ENCODE assay signal across 28 cellular contexts in genomic region chr1:22179197-22179803, GRCh38. TPM values are rescaled to one million over a fixed set of nuclear protein-coding genes. Genes with fewer than 3 reads are reported as not detected.
"Had no signal": no experiment of that assay in that cellular context is flagged by ENCODE, and none has a peak within 500 bp of the region (broad histone marks: within the 10 kb centered on the region; RNA-seq: fewer than 3 reads in every experiment).

No MANE protein-coding gene starts in this region.

- ATAC-seq: activated CD8-positive, alpha-beta T cell treated with anti-CD3 and anti-CD28 coated beads, Interleukin-2, amount 10 ng/mL, durations not matched to agents 7 days and 5 days; activated naive CD8-positive, alpha-beta T cell treated with anti-CD3 and anti-CD28 coated beads, Interleukin-2, amount 50 U/mL, for 24 hours; PC-3 had no signal

- H3K9me3 Mint-ChIP-seq: activated CD4-positive, alpha-beta T cell treated with anti-CD3 and anti-CD28 coated beads, Interleukin-2, amount 10 ng/mL, durations not matched to agents 24 days and 14 days; activated naive CD4-positive, alpha-beta T cell treated with anti-CD3 and anti-CD28 coated beads, Interleukin-2, amount 10 ng/mL, durations not matched to agents 7 days and 5 days; activated naive CD8-positive, alpha-beta T cell treated with anti-CD3 and anti-CD28 coated beads, Interleukin-2, amount 50 U/mL, for 24 hours; activated T-cell treated with anti-CD3 and anti-CD28 coated beads, Interleukin-2, amount 50 U/mL, for 24 hours had no signal

- H3K27ac ChIP-seq: Peyer's patch, WERI-Rb-1 had no signal

- H3K9me3 ChIP-seq: Peyer's patch had no signal

- H3K36me3 Mint-ChIP-seq: activated naive CD4-positive, alpha-beta T cell treated with anti-CD3 and anti-CD28 coated beads, Interleukin-2, amount 10 ng/mL, durations not matched to agents 7 days and 5 days; activated naive CD8-positive, alpha-beta T cell; brain had no signal

- H3K27me3 ChIP-seq: Peyer's patch had no signal

- H3K4me1 ChIP-seq: Peyer's patch had no signal

- H3K36me3 ChIP-seq: Peyer's patch, WERI-Rb-1 had no signal

- H3K4me3 ChIP-seq: Peyer's patch had no signal

- H3K4me3 Mint-ChIP-seq: activated CD4-positive, alpha-beta T cell treated with anti-CD3 and anti-CD28 coated beads, Interleukin-2, amount 10 ng/mL, durations not matched to agents 24 days and 14 days; activated CD8-positive, alpha-beta T cell treated with anti-CD3 and anti-CD28 coated beads, Interleukin-2, amount 10 ng/mL, durations not matched to agents 7 days and 5 days; activated naive CD4-positive, alpha-beta T cell treated with anti-CD3 and anti-CD28 coated beads, Interleukin-2, amount 10 ng/mL, durations not matched to agents 7 days and 5 days; activated naive CD8-positive, alpha-beta T cell; activated naive CD8-positive, alpha-beta T cell treated with anti-CD3 and anti-CD28 coated beads, Interleukin-2, amount 50 U/mL, for 24 hours; activated T-cell treated with anti-CD3 and anti-CD28 coated beads, Interleukin-2, amount 50 U/mL, for 24 hours; brain had no signal

- H3K27ac Mint-ChIP-seq: activated CD4-positive, alpha-beta T cell treated with anti-CD3 and anti-CD28 coated beads, Interleukin-2, amount 10 ng/mL, durations not matched to agents 24 days and 14 days; activated CD8-positive, alpha-beta T cell treated with anti-CD3 and anti-CD28 coated beads, Interleukin-2, amount 10 ng/mL, durations not matched to agents 7 days and 5 days; activated naive CD4-positive, alpha-beta T cell treated with anti-CD3 and anti-CD28 coated beads, Interleukin-2, amount 10 ng/mL, durations not matched to agents 7 days and 5 days; activated naive CD8-positive, alpha-beta T cell; activated naive CD8-positive, alpha-beta T cell treated with anti-CD3 and anti-CD28 coated beads, Interleukin-2, amount 50 U/mL, for 24 hours; activated T-cell treated with anti-CD3 and anti-CD28 coated beads, Interleukin-2, amount 50 U/mL, for 24 hours; brain had no signal

- DNase-seq: activated CD4-positive, alpha-beta T cell treated with anti-CD3 and anti-CD28 coated beads, Interleukin-2, amount 10 ng/mL, durations not matched to agents 24 days and 14 days; activated CD4-positive, alpha-beta T cell treated with anti-CD3 and anti-CD28 coated beads, Interleukin-2, amount 50 U/mL, for 48 hours; activated CD8-positive, alpha-beta T cell treated with anti-CD3 and anti-CD28 coated beads, Interleukin-2, amount 10 ng/mL, durations not matched to agents 7 days and 5 days; activated naive CD4-positive, alpha-beta T cell treated with anti-CD3 and anti-CD28 coated beads, Interleukin-2, amount 10 ng/mL, durations not matched to agents 7 days and 5 days; activated naive CD8-positive, alpha-beta T cell treated with anti-CD3 and anti-CD28 coated beads, Interleukin-2, amount 50 U/mL, for 24 hours; activated T-cell treated with anti-CD3 and anti-CD28 coated beads, Interleukin-2, amount 50 U/mL, for 24 hours; anterior cingulate cortex; caudate nucleus; cerebellar nuclear complex; MM.1S; MV-4-11; NCI-H1092; NCI-H1436 treated with DMSO at 0.1 percent for 48 hours; NCI-H1694 treated with DMSO at 0.1 percent for 48 hours; NCI-H2029; NCI-H345; NCI-H524 treated with DMSO at 0.1 percent for 48 hours; PC-3; RPMI8226; SIG-M5; T1000; WERI-Rb-1 had no signal

RNA-seq across cellular contexts. Expression of gene WNT4, which starts 36.4 kb away (rescaled TPM):
- total RNA-seq: activated CD4-positive, alpha-beta T cell treated with anti-CD3 and anti-CD28 coated beads, Interleukin-2, amount 10 ng/mL, durations not matched to agents 24 days and 14 days; activated CD8-positive, alpha-beta T cell treated with anti-CD3 and anti-CD28 coated beads, Interleukin-2, amount 10 ng/mL, durations not matched to agents 7 days and 5 days; LHCN-M2; T-helper 1 cell treated with Interleukin-12 subunit alpha and Interleukin-12 subunit beta and Interleukin-4 antibody, amounts not matched to agents 30 ng/mL and 1 ng/mL, for 36 hours; T-helper 2 cell treated with Interferon-gamma antibody and Interleukin-4, amounts not matched to agents 100 ng/mL and 5 ng/mL, for 36 hours had no signal
